ENCODE assay signal across 1 cellular context in genomic region chr7:1062296-1063294, GRCh38.
TF ChIP-seq lines count a peak whose summit lies in the region.

No MANE protein-coding gene starts in this region.

TF ChIP-seq in H1, 55 proteins besides CTCF, POLR2A, EP300 and RAD21 (continued from another document):
- TF ChIP-seq KDM1A (IDR thresholded peaks at IDR 0.05; ENCODE audit: borderline replicate concordance, low read length), result no peak
- no peak for TF ChIP-seq SIX5 (IDR thresholded peaks at IDR 0.05; ENCODE audit: low read depth, low read length)
- TF ChIP-seq BCL11A (IDR thresholded peaks at IDR 0.05; ENCODE audit: low read depth in 2 of 2, low read length in 2 of 2), result no peak
- no peak for TF ChIP-seq KDM5A (IDR thresholded peaks at IDR 0.05; ENCODE audit: low read length)
- no peak for TF ChIP-seq ZNF274 (IDR thresholded peaks at IDR 0.05; ENCODE audit: borderline replicate concordance, extremely low read depth, low read length)
- no peak for TF ChIP-seq RBBP5 (IDR thresholded peaks at IDR 0.05; ENCODE audit: borderline replicate concordance, low read depth, low read length)
- TF ChIP-seq SP1 (IDR thresholded peaks at IDR 0.05; ENCODE audit: low read depth, low read length), result no peak
- no peak for TF ChIP-seq ATF3 (IDR thresholded peaks at IDR 0.05; ENCODE audit: insufficient read depth, low read depth, low read length)
TF ChIP-seq in H1: peak in this region for 0.
